In the genomic region with DNA sequence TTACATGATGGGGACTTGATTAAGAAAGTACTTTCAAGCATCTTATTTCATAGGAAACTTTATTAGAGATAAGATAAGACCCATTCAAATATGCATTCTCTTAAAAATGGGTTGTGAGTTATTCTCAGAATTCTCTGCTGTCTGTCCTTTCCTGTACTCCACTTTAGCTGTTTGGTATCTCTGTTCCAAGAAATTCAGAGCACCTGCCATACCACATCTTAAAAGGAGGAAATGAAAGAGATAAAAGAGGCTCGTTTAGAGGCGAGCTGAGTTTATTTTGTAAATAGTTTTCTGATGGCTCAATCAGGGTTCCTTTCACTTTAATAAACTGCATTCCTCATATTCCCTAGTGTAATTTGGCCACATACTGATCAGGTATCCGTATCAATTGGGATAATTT, we compare ENCODE assay signal across 8 cellular contexts.
DNase-seq lines count a peak whose midpoint lies in the region; ATAC-seq, FAIRE-seq and TF ChIP-seq lines count a peak whose summit lies in the region.

No MANE protein-coding gene starts in this region.

- CTCF ChIA-PET in CD4-positive, alpha-beta memory T cell (lab: Charles Lee; ENCODE audit: partially characterized antibody): interaction anchor here (0.9 to 2.9 kb wide), 5 partner anchors 11 to 209 kb away, joined by 3 to 15 read pairs (median 3); no protein-coding TSS in a partner anchor
- CTCF ChIA-PET in endothelial cell of umbilical vein (lab: Charles Lee): interaction anchor here (0.6 to 1.4 kb wide), 6 partner anchors 12 to 818 kb away, joined by 3 to 6 read pairs (median 3); no protein-coding TSS in a partner anchor

- no peaks in the 10 kb centered on the region for H3K9me1 ChIP-seq in endothelial cell of umbilical vein (replicated peaks; ENCODE audit: control insufficient read depth, extremely low read depth, insufficient read depth, low read length)

- H3K27ac Mint-ChIP-seq in CD4-positive, alpha-beta memory T cell: peak overlapping the region; percentile 86 to 96 (median 93)

- peak in 4 of 5 donors; percentile 21 to 50 (median 36) for DNase-seq in CD4-positive, alpha-beta memory T cell
- no peak for DNase-seq in endothelial cell of umbilical vein (ENCODE audit: low read depth, low spot score)
- DNase-seq in NCI-H2196 (lab: John Stamatoyannopoulos, UW; ENCODE audit: unreplicated experiment): no peak
- no peak for DNase-seq in stimulated activated CD4-positive, alpha-beta T cell treated with anti-CD3 and anti-CD28 coated beads, Interleukin-4, amount 100 ng/mL, for 24 hours
- no peak for DNase-seq in OCI-M2 (lab: John Stamatoyannopoulos, UW; ENCODE audit: unreplicated experiment)
- DNase-seq in NCI-H345 (lab: John Stamatoyannopoulos, UW): no peak

- no peaks in the 10 kb centered on the region for H3K36me3 ChIP-seq in CD4-positive, alpha-beta memory T cell (ENCODE audit: insufficient read depth, low read length)
- H3K36me3 ChIP-seq in endothelial cell of umbilical vein (ENCODE audit: control insufficient read depth in 2 of 2, extremely low read depth in 1 of 2, insufficient read depth in 2 of 2, low read length in 2 of 2): no peaks in the 10 kb centered on the region

- no peak overlapping the region for H2AFZ ChIP-seq in endothelial cell of umbilical vein (ENCODE audit: low read depth, low read length)

- H3K79me2 ChIP-seq in endothelial cell of umbilical vein (ENCODE audit: control insufficient read depth, insufficient read depth, low read length): no peaks in the 10 kb centered on the region

- ATAC-seq in GM21381 (IDR thresholded peaks at IDR 0.05; ENCODE audit: unreplicated experiment) (peak; percentile 63), HG03520 (IDR thresholded peaks at IDR 0.05; ENCODE audit: unreplicated experiment) (peak; percentile 62)

- TF ChIP-seq CTCF in endothelial cell of umbilical vein (IDR thresholded peaks at IDR 0.05; ENCODE audit: extremely low read depth in 1 of 2, insufficient read depth in 1 of 2, low read depth in 1 of 2, low read length in 2 of 2): no peak

- no peak for TF ChIP-seq POLR2A in endothelial cell of umbilical vein (IDR thresholded peaks at IDR 0.05; ENCODE audit: low read depth, low read length)

- no peaks in the 10 kb centered on the region for H3K9me3 Mint-ChIP-seq in CD4-positive, alpha-beta memory T cell

- H3K9ac ChIP-seq in endothelial cell of umbilical vein (replicated peaks; ENCODE audit: extremely low read depth, insufficient read depth, low read length): no peak overlapping the region

- peak overlapping the region; percentile 17 to 25 for H3K4me3 ChIP-seq in CD4-positive, alpha-beta memory T cell (ENCODE audit: low read length in 2 of 2)
- H3K4me3 ChIP-seq in endothelial cell of umbilical vein (replicated peaks in 1 of 3; ENCODE audit: insufficient read depth in 1 of 3, low read depth in 1 of 3, low read length in 3 of 3): no peak overlapping the region

- peaks cover 75 to 95% (median 81%) of the 10 kb centered on the region in 4 donors for H3K4me1 Mint-ChIP-seq in CD4-positive, alpha-beta memory T cell

- H3K27me3 Mint-ChIP-seq in CD4-positive, alpha-beta memory T cell: no peaks in the 10 kb centered on the region

- no peaks in the 10 kb centered on the region for H3K9me3 ChIP-seq in CD4-positive, alpha-beta memory T cell (ENCODE audit: control insufficient read depth in 1 of 2, low read length in 2 of 2)
- H3K9me3 ChIP-seq in endothelial cell of umbilical vein (replicated peaks; ENCODE audit: control insufficient read depth, insufficient read depth, low read length): no peaks in the 10 kb centered on the region

- H3K4me3 Mint-ChIP-seq in CD4-positive, alpha-beta memory T cell: peak overlapping the region; percentile 45 to 92 (median 80)

- peak overlapping the region; percentile 55 for H3K27ac ChIP-seq in CD4-positive, alpha-beta memory T cell (ENCODE audit: low read depth, low read length)
- no peak overlapping the region for H3K27ac ChIP-seq in endothelial cell of umbilical vein (ENCODE audit: insufficient read depth, low read depth, low read length)

- peak overlapping the region; percentile 41 for H3K4me2 ChIP-seq in endothelial cell of umbilical vein (ENCODE audit: insufficient read depth, low read length)

- peaks cover 91% of the 10 kb centered on the region for H3K4me1 ChIP-seq in CD4-positive, alpha-beta memory T cell (ENCODE audit: insufficient read depth, low read length)
- peaks cover 5% of the 10 kb centered on the region for H3K4me1 ChIP-seq in endothelial cell of umbilical vein (ENCODE audit: control insufficient read depth, extremely low read depth, insufficient read depth, low read length)

- FAIRE-seq in endothelial cell of umbilical vein (lab: Jason Lieb, UNC): no peak

- dilution Hi-C loops in endothelial cell of umbilical vein (cut with MboI; ENCODE audit: extremely low pct_ligation_motif_present, low sequenced_read_pairs): no loop called here

- no TSS peak for BruUV-seq in endothelial cell of umbilical vein (replicated peaks; lab: Mats Ljungman, UMichigan)

- peaks cover 39 to 55% of the 10 kb centered on the region in 2 donors for H3K36me3 Mint-ChIP-seq in CD4-positive, alpha-beta memory T cell

- H3K27me3 ChIP-seq in CD4-positive, alpha-beta memory T cell (ENCODE audit: insufficient read depth, low read length): no peaks in the 10 kb centered on the region
- no peaks in the 10 kb centered on the region for H3K27me3 ChIP-seq in endothelial cell of umbilical vein (ENCODE audit: control insufficient read depth in 2 of 2, insufficient read depth in 2 of 2, low read length in 2 of 2)

- no peaks in the 10 kb centered on the region for H4K20me1 ChIP-seq in endothelial cell of umbilical vein (replicated peaks; ENCODE audit: control insufficient read depth, extremely low read depth, insufficient read depth, low read length)

- intact Hi-C loops in CD4-positive, alpha-beta memory T cell (cut with micrococcal nuclease): loop anchor here (1.0 to 5.0 kb wide), 4 partner anchors 8 to 142 kb away; a partner anchor contains a TSS
- intact Hi-C loops in endothelial cell of umbilical vein (cut with micrococcal nuclease): no loop called here

- POLR2A ChIA-PET in CD4-positive, alpha-beta memory T cell (lab: Charles Lee; ENCODE audit: partially characterized antibody): interaction anchor here (0.8 to 3.6 kb wide), 10 partner anchors 8 to 90 kb away, joined by 3 to 29 read pairs (median 4); a partner anchor contains a TSS
- POLR2A ChIA-PET in endothelial cell of umbilical vein (lab: Charles Lee): no interaction called here

TF ChIP-seq in endothelial cell of umbilical vein, 7 proteins besides CTCF, POLR2A, EP300 and RAD21:
- TF ChIP-seq EZH2 (IDR thresholded peaks at IDR 0.05; ENCODE audit: borderline replicate concordance, low read depth, low read length, severe bottlenecking) (no peak), FOS (IDR thresholded peaks at IDR 0.05; ENCODE audit: borderline replicate concordance, insufficient read depth, low read length) (no peak), JUN (IDR thresholded peaks at IDR 0.05; ENCODE audit: borderline replicate concordance, insufficient read depth, insufficient read length, low read depth) (no peak), GATA2 (IDR thresholded peaks at IDR 0.05; ENCODE audit: insufficient read depth, insufficient read length, low read depth, low read length) (no peak), POLR2AphosphoS5 (IDR thresholded peaks at IDR 0.05; ENCODE audit: insufficient read depth, low read depth, low read length) (no peak), MYC (IDR thresholded peaks at IDR 0.05; ENCODE audit: low read depth, low read length) (no peak)
- TF ChIP-seq, protein P1, sequence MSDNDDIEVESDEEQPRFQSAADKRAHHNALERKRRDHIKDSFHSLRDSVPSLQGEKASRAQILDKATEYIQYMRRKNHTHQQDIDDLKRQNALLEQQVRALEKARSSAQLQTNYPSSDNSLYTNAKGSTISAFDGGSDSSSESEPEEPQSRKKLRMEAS (IDR thresholded peaks at IDR 0.05; ENCODE audit: insufficient read depth, insufficient read length): no peak

Comparison
In these comparisons a context has a peak if more than half of its experiments do, and no peak if none do; other contexts are left out.
1. DNase-seq: peak in CD4-positive, alpha-beta memory T cell (4 of 5); none in endothelial cell of umbilical vein (single experiment), NCI-H2196 (single experiment), stimulated activated CD4-positive, alpha-beta T cell treated with anti-CD3 and anti-CD28 coated beads, Interleukin-4, amount 100 ng/mL, for 24 hours (single experiment), OCI-M2 (single experiment) and NCI-H345 (single experiment).
2. H3K4me3 ChIP-seq: peak in CD4-positive, alpha-beta memory T cell (2 of 2); none in endothelial cell of umbilical vein (0 of 3).